In the genomic region with DNA sequence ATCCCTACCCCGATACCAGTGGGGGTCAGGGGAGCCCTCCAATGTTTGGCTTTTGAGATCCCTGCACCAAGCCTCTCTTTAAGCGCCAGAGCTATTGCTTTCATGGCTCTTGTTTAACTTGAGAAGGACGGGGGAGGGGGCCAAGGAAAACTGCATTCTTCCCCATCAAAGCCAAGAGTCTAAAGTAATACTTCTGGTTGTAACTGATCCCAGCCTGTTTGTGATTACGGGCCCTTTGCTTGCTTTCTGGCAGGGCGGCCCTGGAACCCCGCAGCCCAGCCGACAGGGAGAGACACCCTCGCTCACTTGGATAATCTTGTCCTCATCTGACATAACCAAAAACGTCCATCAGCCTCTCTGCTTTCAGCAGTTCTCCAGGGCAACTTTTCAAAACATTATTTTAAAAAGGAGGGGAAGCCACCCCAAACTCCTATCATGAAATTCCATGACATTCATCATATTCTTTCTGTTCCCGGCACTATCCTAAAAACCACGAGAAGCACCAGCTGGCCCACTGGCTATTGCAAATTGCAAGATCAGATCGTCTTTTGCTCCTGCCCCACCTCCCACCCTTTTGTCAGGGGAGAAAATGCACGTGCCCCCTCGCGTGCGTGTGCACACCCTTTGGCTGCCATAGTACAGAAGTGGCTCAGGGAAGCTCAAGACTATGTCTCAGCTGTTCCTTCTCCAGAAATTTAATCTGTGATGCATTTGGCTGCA, we compare ENCODE assay signal across 15 cellular contexts.
DNase-seq lines count a peak whose midpoint lies in the region; ATAC-seq and TF ChIP-seq lines count a peak whose summit lies in the region.
"Had no signal": no experiment of that assay in that cellular context is flagged by ENCODE, and none has a peak within 500 bp of the region (broad histone marks: within the 10 kb centered on the region; RNA-seq: fewer than 3 reads in every experiment).

No MANE protein-coding gene starts in this region.

- no peak for TF ChIP-seq CTCF in coronary artery (IDR thresholded peaks at IDR 0.05)
- TF ChIP-seq CTCF in mesothelial cell of epicardium (IDR thresholded peaks at IDR 0.05; ENCODE audit: unreplicated experiment) = no peak
- TF ChIP-seq CTCF in colonic mucosa (IDR thresholded peaks at IDR 0.05) = no peak

- intact Hi-C loops in colonic mucosa (cut with DNase I) = no loop called here

- peak overlapping the region; percentile 43 to 76 for H3K27ac ChIP-seq in coronary artery
- H3K27ac ChIP-seq in subcutaneous abdominal adipose tissue (ENCODE audit: low read depth, low read length) = peak overlapping the region; percentile 88
- no peak overlapping the region for H3K27ac ChIP-seq in colonic mucosa
- H3K27ac ChIP-seq: SK-N-MC had no signal

- H3K9me3 Mint-ChIP-seq in mesothelial cell of epicardium = no peaks in the 10 kb centered on the region
- H3K9me3 Mint-ChIP-seq: activated T-helper 1 cell treated with anti-CD3 and anti-CD28 coated beads, Interleukin-12 subunit alpha, Interleukin-12 subunit beta, Interleukin-2, Interleukin-4 antibody, amounts not matched to agents 30 ng/mL and 10 ng/mL and 1 ng/mL, durations not matched to agents 14 hours and 24 hours and 36 hours; stimulated activated naive CD8-positive, alpha-beta T cell treated with anti-CD3 and anti-CD28 coated beads, Interleukin-15, Interleukin-2, amounts not matched to agents 100 ng/mL and 50 ng/mL, for 24 hours had no signal

- H3K9me3 ChIP-seq in subcutaneous abdominal adipose tissue (ENCODE audit: control insufficient read depth in 5 of 5, low read length in 5 of 5) (no peaks in the 10 kb centered on the region), colonic mucosa (no peaks in the 10 kb centered on the region)

- peaks cover 31 to 92% (median 78%) of the 10 kb centered on the region in 5 donors for H3K4me1 ChIP-seq in subcutaneous abdominal adipose tissue (ENCODE audit: control insufficient read depth in 5 of 5, insufficient read depth in 5 of 5, low read length in 5 of 5)
- peaks cover 22% of the 10 kb centered on the region for H3K4me1 ChIP-seq in colonic mucosa

- H3K4me1 Mint-ChIP-seq in mesothelial cell of epicardium = peaks cover 25% of the 10 kb centered on the region

- H3K27me3 ChIP-seq in subcutaneous abdominal adipose tissue (ENCODE audit: control insufficient read depth in 5 of 5, insufficient read depth in 4 of 5, low read length in 5 of 5) = no peaks in the 10 kb centered on the region
- H3K27me3 ChIP-seq in colonic mucosa = no peaks in the 10 kb centered on the region

- peaks cover 6% of the 10 kb centered on the region for H3K36me3 Mint-ChIP-seq in mesothelial cell of epicardium

- peak overlapping the region; percentile 39 for H3K4me3 ChIP-seq in coronary artery
- H3K4me3 ChIP-seq in subcutaneous abdominal adipose tissue (ENCODE audit: low read depth in 1 of 5, low read length in 5 of 5) = peak overlapping the region in 2 of 5 donors; percentile 2 to 10
- H3K4me3 ChIP-seq in colonic mucosa = no peak overlapping the region
- H3K4me3 ChIP-seq: SK-N-MC had no signal

- DNase-seq in EH (ENCODE audit: low read depth) (peak; percentile 22), coronary artery (ENCODE audit: low spot score) (no peak), mesothelial cell of epicardium (ENCODE audit: low spot score in 2 of 2, unreplicated experiment in 2 of 2) (no peak), colonic mucosa (no peak), SKM-1 (lab: John Stamatoyannopoulos, UW; ENCODE audit: unreplicated experiment) (no peak)
- DNase-seq in activated effector memory CD4-positive, alpha-beta T cell treated with Interleukin-2 at 50 U/mL for 16 hours = no peak
- DNase-seq: activated CD4-positive, alpha-beta T cell treated with anti-CD3 and anti-CD28 coated beads, Interleukin-2, amount 50 U/mL, for 48 hours; NCI-H1694 treated with DMSO at 0.1 percent for 48 hours; occipital lobe had no signal

- no peaks in the 10 kb centered on the region for H3K27me3 Mint-ChIP-seq in mesothelial cell of epicardium (ENCODE audit: low read depth)
- H3K27me3 Mint-ChIP-seq: stimulated activated naive CD8-positive, alpha-beta T cell treated with anti-CD3 and anti-CD28 coated beads, Interleukin-15, Interleukin-2, amounts not matched to agents 100 ng/mL and 50 ng/mL, for 24 hours had no signal

- peaks cover 0 to 15% (median 6%) of the 10 kb centered on the region in 5 donors for H3K36me3 ChIP-seq in subcutaneous abdominal adipose tissue (ENCODE audit: control insufficient read depth in 5 of 5, insufficient read depth in 5 of 5, low read length in 5 of 5)
- no peaks in the 10 kb centered on the region for H3K36me3 ChIP-seq in colonic mucosa

- no peak overlapping the region for H3K4me3 Mint-ChIP-seq in mesothelial cell of epicardium
- H3K4me3 Mint-ChIP-seq: activated T-helper 1 cell treated with anti-CD3 and anti-CD28 coated beads, Interleukin-12 subunit alpha, Interleukin-12 subunit beta, Interleukin-2, Interleukin-4 antibody, amounts not matched to agents 30 ng/mL and 10 ng/mL and 1 ng/mL, durations not matched to agents 14 hours and 24 hours and 36 hours; stimulated activated naive CD8-positive, alpha-beta T cell treated with anti-CD3 and anti-CD28 coated beads, Interleukin-15, Interleukin-2, amounts not matched to agents 100 ng/mL and 50 ng/mL, for 24 hours had no signal

- no peak for ATAC-seq in GM21576 (IDR thresholded peaks at IDR 0.05; ENCODE audit: unreplicated experiment)
- ATAC-seq: esophagus mucosa had no signal

- peak overlapping the region in 2 of 5 donors; percentile 13 to 54 for H3K9ac ChIP-seq in subcutaneous abdominal adipose tissue (ENCODE audit: low read length in 5 of 5)
- peak overlapping the region in 1 of 2 donors; percentile 23 for H3K9ac ChIP-seq in colonic mucosa (ENCODE audit: low read depth in 2 of 2, low read length in 2 of 2)

- H3K27ac Mint-ChIP-seq in mesothelial cell of epicardium = peak overlapping the region; percentile 48
- H3K27ac Mint-ChIP-seq: activated T-helper 1 cell treated with anti-CD3 and anti-CD28 coated beads, Interleukin-12 subunit alpha, Interleukin-12 subunit beta, Interleukin-2, Interleukin-4 antibody, amounts not matched to agents 30 ng/mL and 10 ng/mL and 1 ng/mL, durations not matched to agents 14 hours and 24 hours and 36 hours; stimulated activated naive CD8-positive, alpha-beta T cell treated with anti-CD3 and anti-CD28 coated beads, Interleukin-15, Interleukin-2, amounts not matched to agents 100 ng/mL and 50 ng/mL, for 24 hours had no signal
